ENCODE assay signal across 26 cellular contexts in genomic region chr9:68931821-68932220, GRCh38.
DNase-seq lines count a peak whose midpoint lies in the region; ATAC-seq and TF ChIP-seq lines count a peak whose summit lies in the region.
"Had no signal": no experiment of that assay in that cellular context is flagged by ENCODE, and none has a peak within 500 bp of the region (broad histone marks: within the 10 kb centered on the region; RNA-seq: fewer than 3 reads in every experiment).

No MANE protein-coding gene starts in this region.

- H3K27ac ChIP-seq in esophagus muscularis mucosa (replicated peaks in 1 of 4): no peak overlapping the region
- H3K27ac ChIP-seq: right lobe of liver, suprapubic skin had no signal

- no peak overlapping the region for H3K27ac Mint-ChIP-seq in activated naive CD4-positive, alpha-beta T cell treated with anti-CD3 and anti-CD28 coated beads, Interleukin-2, amount 10 ng/mL, durations not matched to agents 7 days and 5 days
- no peak overlapping the region for H3K27ac Mint-ChIP-seq in activated naive CD8-positive, alpha-beta T cell treated with anti-CD3 and anti-CD28 coated beads, Interleukin-2, amount 50 U/mL, for 24 hours
- no peak overlapping the region for H3K27ac Mint-ChIP-seq in stimulated activated naive CD8-positive, alpha-beta T cell treated with anti-CD3 and anti-CD28 coated beads, Interleukin-15, amount 100 ng/mL, for 72 hours
- H3K27ac Mint-ChIP-seq in T-helper 17 cell: no peak overlapping the region
- H3K27ac Mint-ChIP-seq: activated naive CD8-positive, alpha-beta T cell; memory B cell; progenitor cell of endocrine pancreas; stimulated activated effector memory CD8-positive, alpha-beta T cell treated with anti-CD3 and anti-CD28 coated beads, Interleukin-12 subunit alpha, Interleukin-12 subunit beta, amount 100 ng/mL, for 72 hours had no signal

- peaks cover 23% of the 10 kb centered on the region for H3K4me1 Mint-ChIP-seq in activated naive CD4-positive, alpha-beta T cell treated with anti-CD3 and anti-CD28 coated beads, Interleukin-2, amount 10 ng/mL, durations not matched to agents 7 days and 5 days
- peaks cover 24% of the 10 kb centered on the region for H3K4me1 Mint-ChIP-seq in activated naive CD8-positive, alpha-beta T cell treated with anti-CD3 and anti-CD28 coated beads, Interleukin-2, amount 50 U/mL, for 24 hours
- H3K4me1 Mint-ChIP-seq in stimulated activated naive CD8-positive, alpha-beta T cell treated with anti-CD3 and anti-CD28 coated beads, Interleukin-15, amount 100 ng/mL, for 72 hours: peaks cover 23% of the 10 kb centered on the region
- peaks cover 11% of the 10 kb centered on the region for H3K4me1 Mint-ChIP-seq in T-helper 17 cell
- H3K4me1 Mint-ChIP-seq: central memory CD8-positive, alpha-beta T cell; stimulated activated effector memory CD8-positive, alpha-beta T cell treated with anti-CD3 and anti-CD28 coated beads, Interleukin-12 subunit alpha, Interleukin-12 subunit beta, amount 100 ng/mL, for 72 hours had no signal

- DNase-seq in activated naive CD4-positive, alpha-beta T cell treated with anti-CD3 and anti-CD28 coated beads, Interleukin-2, amount 10 ng/mL, durations not matched to agents 7 days and 5 days: peak; percentile 40
- no peak for DNase-seq in activated naive CD4-positive, alpha-beta T cell (lab: John Stamatoyannopoulos, UW)
- DNase-seq in HT1080 (ENCODE audit: low read depth): peak; percentile 71
- no peak for DNase-seq in activated naive CD8-positive, alpha-beta T cell treated with anti-CD3 and anti-CD28 coated beads, Interleukin-2, amount 50 U/mL, for 24 hours
- no peak for DNase-seq in stimulated activated naive CD8-positive, alpha-beta T cell treated with anti-CD3 and anti-CD28 coated beads, Interleukin-15, amount 100 ng/mL, for 72 hours
- DNase-seq in esophagus muscularis mucosa (ENCODE audit: extremely low spot score): no peak
- DNase-seq in NCI-H1105 treated with DMSO at 0.1 percent for 48 hours (lab: John Stamatoyannopoulos, UW): no peak
- no peak for DNase-seq in T-helper 17 cell
- DNase-seq: activated T-cell treated with anti-CD3 and anti-CD28 coated beads, Interleukin-2, amount 50 U/mL, for 1 hour; dermis blood vessel endothelial cell; hippocampal formation; NCI-H1436 treated with DMSO at 0.1 percent for 48 hours; NCI-H2107; NCI-H446; NCI-H82; right lobe of liver; stimulated activated CD4-positive, alpha-beta T cell treated with anti-CD3 and anti-CD28 coated beads, Interleukin-12 subunit alpha, Interleukin-12 subunit beta, amount 100 ng/mL, for 4 hours; stimulated activated CD4-positive, alpha-beta T cell treated with anti-CD3 and anti-CD28 coated beads, Interleukin-4, amount 100 ng/mL, for 24 hours had no signal

- no peaks in the 10 kb centered on the region for H3K9me3 Mint-ChIP-seq in activated naive CD4-positive, alpha-beta T cell treated with anti-CD3 and anti-CD28 coated beads, Interleukin-2, amount 10 ng/mL, durations not matched to agents 7 days and 5 days
- H3K9me3 Mint-ChIP-seq in activated naive CD8-positive, alpha-beta T cell treated with anti-CD3 and anti-CD28 coated beads, Interleukin-2, amount 50 U/mL, for 24 hours: no peaks in the 10 kb centered on the region
- no peaks in the 10 kb centered on the region for H3K9me3 Mint-ChIP-seq in stimulated activated naive CD8-positive, alpha-beta T cell treated with anti-CD3 and anti-CD28 coated beads, Interleukin-15, amount 100 ng/mL, for 72 hours
- H3K9me3 Mint-ChIP-seq: central memory CD8-positive, alpha-beta T cell; memory B cell; stimulated activated effector memory CD8-positive, alpha-beta T cell treated with anti-CD3 and anti-CD28 coated beads, Interleukin-12 subunit alpha, Interleukin-12 subunit beta, amount 100 ng/mL, for 72 hours had no signal

- peak; percentile 40 for ATAC-seq in activated naive CD8-positive, alpha-beta T cell treated with anti-CD3 and anti-CD28 coated beads, Interleukin-2, amount 50 U/mL, for 24 hours
- peak; percentile 61 for ATAC-seq in stimulated activated naive CD8-positive, alpha-beta T cell treated with anti-CD3 and anti-CD28 coated beads, Interleukin-15, amount 100 ng/mL, for 72 hours
- no peak for ATAC-seq in T-helper 17 cell
- ATAC-seq: left lobe of liver; right lobe of liver; SK-N-SH treated with all-trans-retinoic acid at 6 μM for 48 hours; stimulated activated effector memory CD8-positive, alpha-beta T cell treated with anti-CD3 and anti-CD28 coated beads, Interleukin-12 subunit alpha, Interleukin-12 subunit beta, amount 100 ng/mL, for 72 hours had no signal

- no peaks in the 10 kb centered on the region for H3K9me3 ChIP-seq in esophagus muscularis mucosa
- no peaks in the 10 kb centered on the region for H3K9me3 ChIP-seq in T-helper 17 cell (ENCODE audit: control insufficient read depth, low read length, poor library complexity, severe bottlenecking)
- H3K9me3 ChIP-seq: right lobe of liver, suprapubic skin had no signal

- no peak for TF ChIP-seq EP300 in esophagus muscularis mucosa (IDR thresholded peaks at IDR 0.05)

- WGBS in esophagus muscularis mucosa: 80% methylated on average over 6 of the region's 6 CpGs

- CTCF ChIA-PET in activated naive CD4-positive, alpha-beta T cell treated with anti-CD3 and anti-CD28 coated beads, Interleukin-2, amount 10 ng/mL, durations not matched to agents 7 days and 5 days (lab: Charles Lee): interaction anchor here (0.7 to 0.8 kb wide), 4 partner anchors 10 to 222 kb away, joined by 3 read pairs; no protein-coding TSS in a partner anchor

- TF ChIP-seq CTCF in esophagus muscularis mucosa (IDR thresholded peaks at IDR 0.05): no peak

- no peaks in the 10 kb centered on the region for H3K4me1 ChIP-seq in esophagus muscularis mucosa
- H3K4me1 ChIP-seq: right lobe of liver, suprapubic skin had no signal

- no peak for TF ChIP-seq POLR2A in esophagus muscularis mucosa (IDR thresholded peaks at IDR 0.05; ENCODE audit: low read depth)

- H3K27me3 Mint-ChIP-seq in activated naive CD4-positive, alpha-beta T cell treated with anti-CD3 and anti-CD28 coated beads, Interleukin-2, amount 10 ng/mL, durations not matched to agents 7 days and 5 days: peaks cover 45% of the 10 kb centered on the region
- peaks cover 21% of the 10 kb centered on the region for H3K27me3 Mint-ChIP-seq in activated naive CD8-positive, alpha-beta T cell treated with anti-CD3 and anti-CD28 coated beads, Interleukin-2, amount 50 U/mL, for 24 hours
- peaks cover 61% of the 10 kb centered on the region for H3K27me3 Mint-ChIP-seq in stimulated activated naive CD8-positive, alpha-beta T cell treated with anti-CD3 and anti-CD28 coated beads, Interleukin-15, amount 100 ng/mL, for 72 hours
- peaks cover 53% of the 10 kb centered on the region for H3K27me3 Mint-ChIP-seq in T-helper 17 cell
- H3K27me3 Mint-ChIP-seq: memory B cell, progenitor cell of endocrine pancreas had no signal

- H3K36me3 Mint-ChIP-seq in activated naive CD4-positive, alpha-beta T cell treated with anti-CD3 and anti-CD28 coated beads, Interleukin-2, amount 10 ng/mL, durations not matched to agents 7 days and 5 days: no peaks in the 10 kb centered on the region
- peaks cover 1% of the 10 kb centered on the region for H3K36me3 Mint-ChIP-seq in activated naive CD8-positive, alpha-beta T cell treated with anti-CD3 and anti-CD28 coated beads, Interleukin-2, amount 50 U/mL, for 24 hours (ENCODE audit: low read depth)
- H3K36me3 Mint-ChIP-seq in T-helper 17 cell (ENCODE audit: low read depth): peaks cover 10% of the 10 kb centered on the region
- H3K36me3 Mint-ChIP-seq: activated naive CD8-positive, alpha-beta T cell; stimulated activated effector memory CD8-positive, alpha-beta T cell treated with anti-CD3 and anti-CD28 coated beads, Interleukin-12 subunit alpha, Interleukin-12 subunit beta, amount 100 ng/mL, for 72 hours had no signal

- no peak overlapping the region for H3K4me3 ChIP-seq in esophagus muscularis mucosa
- H3K4me3 ChIP-seq: right lobe of liver, suprapubic skin had no signal

- no peaks in the 10 kb centered on the region for H3K36me3 ChIP-seq in esophagus muscularis mucosa
- H3K36me3 ChIP-seq: right lobe of liver, suprapubic skin had no signal

- no peaks in the 10 kb centered on the region for H3K27me3 ChIP-seq in esophagus muscularis mucosa
- H3K27me3 ChIP-seq: right lobe of liver had no signal

- intact Hi-C loops in esophagus muscularis mucosa (cut with DNase I): no loop called here

- H3K4me3 Mint-ChIP-seq in activated naive CD4-positive, alpha-beta T cell treated with anti-CD3 and anti-CD28 coated beads, Interleukin-2, amount 10 ng/mL, durations not matched to agents 7 days and 5 days: no peak overlapping the region
- no peak overlapping the region for H3K4me3 Mint-ChIP-seq in activated naive CD8-positive, alpha-beta T cell treated with anti-CD3 and anti-CD28 coated beads, Interleukin-2, amount 50 U/mL, for 24 hours
- H3K4me3 Mint-ChIP-seq in stimulated activated naive CD8-positive, alpha-beta T cell treated with anti-CD3 and anti-CD28 coated beads, Interleukin-15, amount 100 ng/mL, for 72 hours: peak overlapping the region in 1 of 2 donors; percentile 9
- no peak overlapping the region for H3K4me3 Mint-ChIP-seq in T-helper 17 cell
- H3K4me3 Mint-ChIP-seq: activated naive CD8-positive, alpha-beta T cell; central memory CD8-positive, alpha-beta T cell; memory B cell; stimulated activated effector memory CD8-positive, alpha-beta T cell treated with anti-CD3 and anti-CD28 coated beads, Interleukin-12 subunit alpha, Interleukin-12 subunit beta, amount 100 ng/mL, for 72 hours had no signal

Comparison
In these comparisons a context has a peak if more than half of its experiments do, and no peak if none do; other contexts are left out.
1. DNase-seq: peak in activated naive CD4-positive, alpha-beta T cell treated with anti-CD3 and anti-CD28 coated beads, Interleukin-2, amount 10 ng/mL, durations not matched to agents 7 days and 5 days (single experiment) and HT1080 (single experiment); none in activated naive CD4-positive, alpha-beta T cell (0 of 4), activated naive CD8-positive, alpha-beta T cell treated with anti-CD3 and anti-CD28 coated beads, Interleukin-2, amount 50 U/mL, for 24 hours (single experiment), stimulated activated naive CD8-positive, alpha-beta T cell treated with anti-CD3 and anti-CD28 coated beads, Interleukin-15, amount 100 ng/mL, for 72 hours (0 of 2), esophagus muscularis mucosa (single experiment), NCI-H1105 treated with DMSO at 0.1 percent for 48 hours (single experiment) and T-helper 17 cell (0 of 3).